Comparison of ENCODE assay signal across 27 cellular contexts in the genomic region with DNA sequence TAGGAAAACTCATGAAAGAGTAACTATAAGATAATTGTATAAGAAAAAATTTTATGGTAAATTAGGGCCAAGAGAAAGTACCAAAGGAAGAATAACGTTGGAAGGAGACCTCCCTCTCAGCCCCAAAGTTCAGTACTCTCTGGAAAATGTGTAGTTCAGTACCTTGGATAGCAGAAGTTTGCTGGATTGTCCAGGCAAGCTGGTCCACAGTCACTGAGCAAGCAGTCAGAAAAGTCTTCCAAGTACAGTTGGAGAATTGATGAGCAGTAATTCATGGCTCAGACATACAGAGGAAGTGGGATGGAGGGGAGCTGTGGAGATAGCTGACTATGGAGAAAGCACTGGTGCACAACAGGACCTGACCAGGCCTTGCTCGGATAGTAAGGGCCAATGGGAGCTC.
DNase-seq lines count a peak whose midpoint lies in the region; ATAC-seq and TF ChIP-seq lines count a peak whose summit lies in the region.
"Had no signal": no experiment of that assay in that cellular context is flagged by ENCODE, and none has a peak within 500 bp of the region (broad histone marks: within the 10 kb centered on the region; RNA-seq: fewer than 3 reads in every experiment).

No MANE protein-coding gene starts in this region.

- ATAC-seq in HG03354 (IDR thresholded peaks at IDR 0.05; ENCODE audit: poor library complexity, severe bottlenecking, unreplicated experiment) = no peak
- ATAC-seq: activated T-cell treated with anti-CD3 and anti-CD28 coated beads, Interleukin-2, amount 50 U/mL, for 4 hours; left lung; mucosa of descending colon; psoas muscle; Right ventricle myocardium inferior; stimulated activated memory B cell treated with anti-CD40 and anti-IgM and Interleukin-4, amounts not matched to agents 10 μg/mL and 1 μg/mL and 100 μg/mL, for 72 hours had no signal

- 41% methylated on average over 2 of the region's 2 CpGs for WGBS in liver

- H3K4me3 Mint-ChIP-seq in mesothelial cell of epicardium = no peak overlapping the region
- H3K4me3 Mint-ChIP-seq: activated T-cell treated with anti-CD3 and anti-CD28 coated beads, Interleukin-2, amount 50 U/mL, for 4 hours; CD4-positive, alpha-beta T cell; neural crest cell; stimulated activated memory B cell treated with anti-CD40 and anti-IgM and Interleukin-4, amounts not matched to agents 10 μg/mL and 1 μg/mL and 100 μg/mL, for 72 hours had no signal

- no peak overlapping the region for H3K27ac ChIP-seq in liver (ENCODE audit: low read depth in 1 of 2, low read length in 2 of 2)
- H3K27ac ChIP-seq: HL-60, left lung, psoas muscle, suprapubic skin, vagina had no signal

- DNase-seq in COLO829 (ENCODE audit: low spot score) = peak; percentile 42
- DNase-seq in adipocyte (ENCODE audit: low read depth) = peak; percentile 1
- no peak for DNase-seq in occipital lobe (lab: John Stamatoyannopoulos, UW)
- DNase-seq in stimulated activated CD4-positive, alpha-beta T cell treated with anti-CD3 and anti-CD28 coated beads, Interleukin-15, amount 100 ng/mL, for 24 hours = no peak
- DNase-seq in mesothelial cell of epicardium (ENCODE audit: low spot score in 2 of 2, unreplicated experiment in 2 of 2) = no peak
- DNase-seq: activated CD4-positive, alpha-beta T cell treated with anti-CD3 and anti-CD28 coated beads for 4 hours; activated naive CD4-positive, alpha-beta T cell; activated T-cell treated with anti-CD3 and anti-CD28 coated beads, Interleukin-2, amount 50 U/mL, for 4 hours; CD4-positive, alpha-beta T cell; cortex of kidney; DMS153; GDM1; left lung; mucosa of descending colon; NCI-H1694; NCI-H748 treated with DMSO at 0.1 percent for 48 hours; psoas muscle; small intestine had no signal

- peaks cover 5% of the 10 kb centered on the region for H3K4me1 Mint-ChIP-seq in mesothelial cell of epicardium
- H3K4me1 Mint-ChIP-seq: neural crest cell; stimulated activated memory B cell treated with anti-CD40 and anti-IgM and Interleukin-4, amounts not matched to agents 10 μg/mL and 1 μg/mL and 100 μg/mL, for 72 hours had no signal

- no peaks in the 10 kb centered on the region for H3K27me3 Mint-ChIP-seq in mesothelial cell of epicardium (ENCODE audit: low read depth)
- H3K27me3 Mint-ChIP-seq: CD4-positive, alpha-beta T cell; stimulated activated memory B cell treated with anti-CD40 and anti-IgM and Interleukin-4, amounts not matched to agents 10 μg/mL and 1 μg/mL and 100 μg/mL, for 72 hours had no signal

- H3K36me3 Mint-ChIP-seq in mesothelial cell of epicardium = no peaks in the 10 kb centered on the region
- H3K36me3 Mint-ChIP-seq: stimulated activated memory B cell treated with anti-CD40 and anti-IgM and Interleukin-4, amounts not matched to agents 10 μg/mL and 1 μg/mL and 100 μg/mL, for 72 hours had no signal

- H3K9ac ChIP-seq in adipocyte (ENCODE audit: low read length) (no peak overlapping the region), liver (ENCODE audit: low read depth in 1 of 2, low read length in 2 of 2) (no peak overlapping the region)

- no peaks in the 10 kb centered on the region for H3K36me3 ChIP-seq in adipocyte (ENCODE audit: control insufficient read depth, insufficient read depth, low read length, severe bottlenecking)
- no peaks in the 10 kb centered on the region for H3K36me3 ChIP-seq in liver (ENCODE audit: control insufficient read depth in 4 of 4, insufficient read depth in 3 of 4, low read depth in 1 of 4, low read length in 3 of 4)
- H3K36me3 ChIP-seq: left lung, suprapubic skin, vagina had no signal

- TF ChIP-seq EP300 in Ishikawa (IDR thresholded peaks at IDR 0.05; ENCODE audit: borderline replicate concordance) = no peak

- peaks cover 10% of the 10 kb centered on the region for H3K9me3 Mint-ChIP-seq in mesothelial cell of epicardium

- H3K4me3 ChIP-seq in adipocyte (ENCODE audit: low read length) = no peak overlapping the region
- H3K4me3 ChIP-seq in liver (ENCODE audit: low read depth in 1 of 3, low read length in 3 of 3) = no peak overlapping the region
- H3K4me3 ChIP-seq: left lung, mucosa of descending colon, psoas muscle, suprapubic skin, vagina had no signal

- H3K4me1 ChIP-seq in adipocyte (ENCODE audit: control insufficient read depth, insufficient read depth, low read length) (no peaks in the 10 kb centered on the region), liver (ENCODE audit: control insufficient read depth in 4 of 4, insufficient read depth in 4 of 4, low read length in 3 of 4) (no peaks in the 10 kb centered on the region)
- H3K4me1 ChIP-seq: left lung, psoas muscle, suprapubic skin, vagina had no signal

- no peak for TF ChIP-seq RAD21 in Ishikawa (IDR thresholded peaks at IDR 0.05; ENCODE audit: low read depth)
- TF ChIP-seq RAD21 in liver (IDR thresholded peaks at IDR 0.05) = no peak

- H3K27ac Mint-ChIP-seq in mesothelial cell of epicardium = no peak overlapping the region
- H3K27ac Mint-ChIP-seq: CD4-positive, alpha-beta T cell; stimulated activated memory B cell treated with anti-CD40 and anti-IgM and Interleukin-4, amounts not matched to agents 10 μg/mL and 1 μg/mL and 100 μg/mL, for 72 hours had no signal

- TF ChIP-seq CTCF in liver (IDR thresholded peaks at IDR 0.05; ENCODE audit: low read depth, low read length, missing input control) (no peak), mesothelial cell of epicardium (IDR thresholded peaks at IDR 0.05; ENCODE audit: unreplicated experiment) (no peak)

- H3K27me3 ChIP-seq in adipocyte (replicated peaks; ENCODE audit: control insufficient read depth, insufficient read depth, low read length) (no peaks in the 10 kb centered on the region), liver (ENCODE audit: control insufficient read depth in 4 of 4, insufficient read depth in 4 of 4, low read length in 3 of 4) (no peaks in the 10 kb centered on the region)
- H3K27me3 ChIP-seq: left lung, suprapubic skin, vagina had no signal

- H3K9me3 ChIP-seq in adipocyte (ENCODE audit: control insufficient read depth, low read length) (no peaks in the 10 kb centered on the region), liver (ENCODE audit: control insufficient read depth in 4 of 4, low read length in 3 of 4) (no peaks in the 10 kb centered on the region)
- H3K9me3 ChIP-seq: mucosa of descending colon, psoas muscle, suprapubic skin, vagina had no signal

TF ChIP-seq in Ishikawa, 13 proteins besides CTCF, POLR2A, EP300 and RAD21:
- TF ChIP-seq EGR1 (IDR thresholded peaks at IDR 0.05) (no peak), CREB1 (IDR thresholded peaks at IDR 0.05; ENCODE audit: low read depth) (no peak)
- TF ChIP-seq, protein P1, sequence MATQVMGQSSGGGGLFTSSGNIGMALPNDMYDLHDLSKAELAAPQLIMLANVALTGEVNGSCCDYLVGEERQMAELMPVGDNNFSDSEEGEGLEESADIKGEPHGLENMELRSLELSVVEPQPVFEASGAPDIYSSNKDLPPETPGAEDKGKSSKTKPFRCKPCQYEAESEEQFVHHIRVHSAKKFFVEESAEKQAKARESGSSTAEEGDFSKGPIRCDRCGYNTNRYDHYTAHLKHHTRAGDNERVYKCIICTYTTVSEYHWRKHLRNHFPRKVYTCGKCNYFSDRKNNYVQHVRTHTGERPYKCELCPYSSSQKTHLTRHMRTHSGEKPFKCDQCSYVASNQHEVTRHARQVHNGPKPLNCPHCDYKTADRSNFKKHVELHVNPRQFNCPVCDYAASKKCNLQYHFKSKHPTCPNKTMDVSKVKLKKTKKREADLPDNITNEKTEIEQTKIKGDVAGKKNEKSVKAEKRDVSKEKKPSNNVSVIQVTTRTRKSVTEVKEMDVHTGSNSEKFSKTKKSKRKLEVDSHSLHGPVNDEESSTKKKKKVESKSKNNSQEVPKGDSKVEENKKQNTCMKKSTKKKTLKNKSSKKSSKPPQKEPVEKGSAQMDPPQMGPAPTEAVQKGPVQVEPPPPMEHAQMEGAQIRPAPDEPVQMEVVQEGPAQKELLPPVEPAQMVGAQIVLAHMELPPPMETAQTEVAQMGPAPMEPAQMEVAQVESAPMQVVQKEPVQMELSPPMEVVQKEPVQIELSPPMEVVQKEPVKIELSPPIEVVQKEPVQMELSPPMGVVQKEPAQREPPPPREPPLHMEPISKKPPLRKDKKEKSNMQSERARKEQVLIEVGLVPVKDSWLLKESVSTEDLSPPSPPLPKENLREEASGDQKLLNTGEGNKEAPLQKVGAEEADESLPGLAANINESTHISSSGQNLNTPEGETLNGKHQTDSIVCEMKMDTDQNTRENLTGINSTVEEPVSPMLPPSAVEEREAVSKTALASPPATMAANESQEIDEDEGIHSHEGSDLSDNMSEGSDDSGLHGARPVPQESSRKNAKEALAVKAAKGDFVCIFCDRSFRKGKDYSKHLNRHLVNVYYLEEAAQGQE (IDR thresholded peaks at IDR 0.05; ENCODE audit: low read depth) = peak; percentile 88

TF ChIP-seq in liver, 16 proteins besides CTCF, POLR2A, EP300 and RAD21:
- TF ChIP-seq, protein P1 (IDR thresholded peaks at IDR 0.05) = peak; percentile 86
- no peak for TF ChIP-seq JUND (IDR thresholded peaks at IDR 0.05)

Comparison
In these comparisons a context has a peak if more than half of its experiments do, and no peak if none do; other contexts are left out.
1. DNase-seq: peak in COLO829 (single experiment) and adipocyte (single experiment); none in occipital lobe (single experiment), stimulated activated CD4-positive, alpha-beta T cell treated with anti-CD3 and anti-CD28 coated beads, Interleukin-15, amount 100 ng/mL, for 24 hours (single experiment) and mesothelial cell of epicardium (0 of 2).